In the genomic region with DNA sequence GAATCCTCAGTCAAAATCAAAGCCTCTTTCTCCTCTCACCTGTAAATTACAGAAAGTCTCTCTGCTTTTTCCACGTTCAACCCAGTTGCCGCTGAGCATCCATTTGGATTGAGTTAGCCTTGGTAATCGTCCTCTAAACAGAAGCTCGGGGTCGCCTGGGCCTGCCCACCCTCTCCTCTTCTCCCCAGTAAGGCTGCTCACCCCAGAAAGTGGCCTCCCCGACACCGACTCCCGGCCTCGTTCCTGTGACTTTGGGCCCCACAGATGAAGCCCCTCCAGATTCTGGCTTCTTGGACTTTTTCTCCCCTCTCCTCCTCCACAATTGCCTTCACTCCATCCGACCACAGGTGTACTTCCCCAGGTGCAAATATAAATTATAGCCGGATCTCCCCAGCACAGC, we compare ENCODE assay signal across 27 cellular contexts.
"Had no signal": no experiment of that assay in that cellular context is flagged by ENCODE, and none has a peak within 500 bp of the region (broad histone marks: within the 10 kb centered on the region; RNA-seq: fewer than 3 reads in every experiment).

No MANE protein-coding gene starts in this region.

- H3K79me2 ChIP-seq: parathyroid adenoma had no signal

- H3K27me3 ChIP-seq: neutrophil, ovary, right lobe of liver, stomach, thyroid gland, tibial nerve, upper lobe of left lung, vagina had no signal

- H3K4me2 ChIP-seq: smooth muscle cell had no signal

- H3K4me3 ChIP-seq: ovary, psoas muscle, right lobe of liver, skin epidermis, smooth muscle cell, stomach, thoracic aorta, thyroid gland, tibial nerve, upper lobe of left lung, vagina had no signal

- H2AFZ ChIP-seq: parathyroid adenoma had no signal

- H3K9me3 ChIP-seq: neutrophil, right lobe of liver, thoracic aorta, thyroid gland, vagina had no signal

- ATAC-seq: naive thymus-derived CD8-positive, alpha-beta T cell; natural killer cell treated with Interleukin-12 subunit alpha and Interleukin-12 subunit beta and Interleukin-15 and Interleukin-18, amount 100 ng/mL, for 72 hours; psoas muscle; right cardiac atrium; right lobe of liver; stimulated activated effector memory CD8-positive, alpha-beta T cell treated with anti-CD3 and anti-CD28 coated beads, Interleukin-12 subunit alpha, Interleukin-12 subunit beta, amount 100 ng/mL, for 72 hours; stimulated activated naive B cell treated with anti-CD40 and anti-IgM and Interleukin-4, amounts not matched to agents 10 μg/mL and 1 μg/mL and 100 μg/mL, for 72 hours had no signal

- H3K36me3 ChIP-seq: neutrophil, ovary, right lobe of liver, stomach, thoracic aorta, thyroid gland, tibial nerve, upper lobe of left lung, vagina had no signal

- H3K4me1 ChIP-seq: parathyroid adenoma, psoas muscle, right lobe of liver, stomach, thyroid gland, tibial nerve, upper lobe of left lung, vagina had no signal

- H3K27ac ChIP-seq: neutrophil, ovary, parathyroid adenoma, psoas muscle, right lobe of liver, skin epidermis, stomach, thoracic aorta, thyroid gland, tibial nerve, upper lobe of left lung, vagina had no signal

- DNase-seq: naive B cell; nephron progenitor cell; nucleus accumbens; right cardiac atrium; stimulated activated CD4-positive, alpha-beta T cell treated with anti-CD3 and anti-CD28 coated beads, Interleukin-15, amount 100 ng/mL, for 24 hours; stimulated activated CD4-positive, alpha-beta T cell treated with anti-CD3 and anti-CD28 coated beads, Interleukin-2, amount 100 ng/mL, for 24 hours; stimulated activated CD4-positive, alpha-beta T cell treated with anti-CD3 and anti-CD28 coated beads, Interleukin-2, amount 100 ng/mL, for 48 hours; stimulated activated CD4-positive, alpha-beta T cell treated with anti-CD3 and anti-CD28 coated beads, Interleukin-4, amount 100 ng/mL, for 24 hours; stimulated activated naive B cell treated with anti-CD40 and anti-IgM and Interleukin-4, amounts not matched to agents 10 μg/mL and 1 μg/mL and 100 μg/mL, for 72 hours; stimulated activated naive CD4-positive, alpha-beta T cell treated with Interleukin-2 at 50 U/mL for 16 hours; stomach; thyroid gland; trophoblast cell; upper lobe of left lung had no signal
